ENCODE assay signal across 23 cellular contexts in genomic region chr1:239185245-239185619, GRCh38.
"Had no signal": no experiment of that assay in that cellular context is flagged by ENCODE, and none has a peak within 500 bp of the region (broad histone marks: within the 10 kb centered on the region; RNA-seq: fewer than 3 reads in every experiment).

No MANE protein-coding gene starts in this region.

- H3K27ac ChIP-seq: coronary artery, heart right ventricle, left lung, right atrium auricular region, tibial artery had no signal

- H3K4me3 ChIP-seq: coronary artery, heart right ventricle, left lung, prostate gland, right atrium auricular region, testis, tibial artery had no signal

- ATAC-seq: esophagus mucosa; left lung; naive thymus-derived CD8-positive, alpha-beta T cell; sciatic nerve; stimulated activated memory B cell treated with anti-CD40 and anti-IgM and Interleukin-4, amounts not matched to agents 10 μg/mL and 1 μg/mL and 100 μg/mL, for 72 hours; stimulated activated naive CD8-positive, alpha-beta T cell treated with anti-CD3 and anti-CD28 coated beads, Interleukin-15, Interleukin-2, amounts not matched to agents 100 U/mL and 50 U/mL, for 24 hours had no signal

- H3K9me3 ChIP-seq: left lung, prostate gland, right atrium auricular region, testis, tibial artery had no signal

- DNase-seq: dermis blood vessel endothelial cell; effector memory CD4-positive, alpha-beta T cell; glutamatergic neuron; heart right ventricle; hippocampal formation; left cardiac atrium; left lung; naive thymus-derived CD8-positive, alpha-beta T cell; nephron progenitor cell; nucleus accumbens; stimulated activated CD4-positive, alpha-beta T cell treated with anti-CD3 and anti-CD28 coated beads, Interleukin-2, amount 100 ng/mL, for 24 hours; stimulated activated CD4-positive, alpha-beta T cell treated with anti-CD3 and anti-CD28 coated beads, Interleukin-4, amount 100 ng/mL, for 4 hours; stimulated activated naive CD8-positive, alpha-beta T cell treated with anti-CD3 and anti-CD28 coated beads, Interleukin-15, Interleukin-2, amounts not matched to agents 100 U/mL and 50 U/mL, for 24 hours; substantia nigra; tibial artery had no signal

- H3K4me1 Mint-ChIP-seq: naive thymus-derived CD8-positive, alpha-beta T cell; nephron progenitor cell; stimulated activated memory B cell treated with anti-CD40 and anti-IgM and Interleukin-4, amounts not matched to agents 10 μg/mL and 1 μg/mL and 100 μg/mL, for 72 hours had no signal

- H3K4me3 Mint-ChIP-seq: naive thymus-derived CD8-positive, alpha-beta T cell; nephron progenitor cell; stimulated activated memory B cell treated with anti-CD40 and anti-IgM and Interleukin-4, amounts not matched to agents 10 μg/mL and 1 μg/mL and 100 μg/mL, for 72 hours; type B pancreatic cell had no signal

- H3K36me3 Mint-ChIP-seq: naive thymus-derived CD8-positive, alpha-beta T cell; stimulated activated memory B cell treated with anti-CD40 and anti-IgM and Interleukin-4, amounts not matched to agents 10 μg/mL and 1 μg/mL and 100 μg/mL, for 72 hours; type B pancreatic cell had no signal

- H3K9me3 Mint-ChIP-seq: nephron progenitor cell had no signal

- H3K27me3 Mint-ChIP-seq: naive thymus-derived CD8-positive, alpha-beta T cell; stimulated activated memory B cell treated with anti-CD40 and anti-IgM and Interleukin-4, amounts not matched to agents 10 μg/mL and 1 μg/mL and 100 μg/mL, for 72 hours; type B pancreatic cell had no signal

- H3K36me3 ChIP-seq: heart right ventricle, left lung, prostate gland, right atrium auricular region, tibial artery had no signal

- H3K27me3 ChIP-seq: heart right ventricle, left lung, right atrium auricular region, testis, tibial artery had no signal

- H3K4me1 ChIP-seq: left lung, prostate gland, right atrium auricular region, testis, tibial artery had no signal

- H3K27ac Mint-ChIP-seq: naive thymus-derived CD8-positive, alpha-beta T cell; nephron progenitor cell; stimulated activated memory B cell treated with anti-CD40 and anti-IgM and Interleukin-4, amounts not matched to agents 10 μg/mL and 1 μg/mL and 100 μg/mL, for 72 hours; type B pancreatic cell had no signal
